ENCODE assay signal across 8 cellular contexts in the genomic region with DNA sequence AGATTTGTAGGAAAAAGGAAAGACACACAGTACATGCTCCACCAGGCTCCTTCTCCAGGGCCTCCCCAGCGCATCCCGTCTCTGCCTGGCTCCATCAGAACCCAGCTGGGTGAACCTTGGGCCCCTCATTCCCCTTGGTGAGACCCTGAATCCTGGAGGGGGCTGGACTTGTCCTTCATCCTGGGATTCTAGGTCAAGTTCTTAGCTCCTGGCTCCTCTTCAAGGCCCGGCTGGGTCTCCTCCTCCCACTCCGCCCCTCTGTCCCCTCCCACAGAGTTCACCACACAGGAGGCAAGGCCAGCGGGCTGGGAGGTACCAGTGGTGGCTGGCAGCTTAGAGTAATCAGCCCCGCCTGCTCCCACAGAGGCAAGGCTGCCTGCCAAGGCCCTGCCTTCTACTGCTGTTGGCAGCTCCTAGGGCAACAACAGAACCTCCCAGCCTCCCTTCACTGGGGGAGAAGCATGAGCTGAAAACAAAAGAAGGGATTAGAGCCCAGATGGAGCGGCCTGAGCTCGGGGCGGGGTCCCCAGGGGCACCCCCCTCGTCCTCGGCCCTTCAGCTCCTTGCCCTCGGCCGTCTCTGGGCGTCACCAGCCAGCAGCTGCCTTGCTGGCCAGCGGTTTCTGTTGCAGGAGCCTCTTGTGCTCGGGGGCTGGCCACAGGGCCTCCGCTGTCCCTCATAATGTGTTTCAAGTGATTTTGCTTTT. TPM values are rescaled to one million over a fixed set of nuclear protein-coding genes. Genes with fewer than 3 reads are reported as not detected.
DNase-seq lines count a peak whose midpoint lies in the region; ATAC-seq and TF ChIP-seq lines count a peak whose summit lies in the region.

No MANE protein-coding gene starts in this region.

- no peaks in the 10 kb centered on the region for H3K36me3 Mint-ChIP-seq in stimulated activated effector memory CD8-positive, alpha-beta T cell treated with anti-CD3 and anti-CD28 coated beads, Interleukin-12 subunit alpha, Interleukin-12 subunit beta, amount 100 ng/mL, for 72 hours

- peaks cover 25% of the 10 kb centered on the region for H3K4me1 Mint-ChIP-seq in stimulated activated effector memory CD8-positive, alpha-beta T cell treated with anti-CD3 and anti-CD28 coated beads, Interleukin-12 subunit alpha, Interleukin-12 subunit beta, amount 100 ng/mL, for 72 hours

- DNase-seq in DMS79 (lab: John Stamatoyannopoulos, UW) (peak; percentile 100), KBM-7 (peak; percentile 72), RWPE1 (ENCODE audit: low spot score) (peak; percentile 78), left colon (peak; percentile 95 to 99)
- no peak for DNase-seq in stimulated activated effector memory CD8-positive, alpha-beta T cell treated with anti-CD3 and anti-CD28 coated beads, Interleukin-12 subunit alpha, Interleukin-12 subunit beta, amount 100 ng/mL, for 72 hours (ENCODE audit: low spot score in 2 of 2)

- CTCF ChIA-PET in RWPE1 (lab: Yijun Ruan, JAX): interaction anchor here (0.6 to 1.1 kb wide), 2 partner anchors 28 to 49 kb away, joined by 3 read pairs; a partner anchor contains a TSS

- no peak overlapping the region for H3K4me3 Mint-ChIP-seq in stimulated activated effector memory CD8-positive, alpha-beta T cell treated with anti-CD3 and anti-CD28 coated beads, Interleukin-12 subunit alpha, Interleukin-12 subunit beta, amount 100 ng/mL, for 72 hours

- no peaks in the 10 kb centered on the region for H3K9me3 Mint-ChIP-seq in stimulated activated effector memory CD8-positive, alpha-beta T cell treated with anti-CD3 and anti-CD28 coated beads, Interleukin-12 subunit alpha, Interleukin-12 subunit beta, amount 100 ng/mL, for 72 hours

- no peak for TF ChIP-seq CTCF in RWPE1 (conservative IDR thresholded peaks at IDR 0.05; ENCODE audit: low read depth)

- intact Hi-C loops in left colon (cut with DNase I, micrococcal nuclease): loop anchor here in 1 of 2 donors (5.0 kb wide), 1 partner anchor 61 kb away; a partner anchor contains a TSS

- peak overlapping the region; percentile 81 for H3K27ac Mint-ChIP-seq in stimulated activated effector memory CD8-positive, alpha-beta T cell treated with anti-CD3 and anti-CD28 coated beads, Interleukin-12 subunit alpha, Interleukin-12 subunit beta, amount 100 ng/mL, for 72 hours

- POLR2A ChIA-PET in RWPE1 (lab: Yijun Ruan, JAX; ENCODE audit: low non-redundant PET): interaction anchor here (0.6 kb wide), 1 partner anchor 62 kb away, joined by 4 read pairs; no protein-coding TSS in a partner anchor

- ATAC-seq in left colon (peak; percentile 84), HG02623 (IDR thresholded peaks at IDR 0.05; ENCODE audit: unreplicated experiment) (no peak), GM18520 (IDR thresholded peaks at IDR 0.05; ENCODE audit: unreplicated experiment) (no peak)
- peak; percentile 76 for ATAC-seq in stimulated activated effector memory CD8-positive, alpha-beta T cell treated with anti-CD3 and anti-CD28 coated beads, Interleukin-12 subunit alpha, Interleukin-12 subunit beta, amount 100 ng/mL, for 72 hours

- H3K27ac ChIP-seq in RWPE1: peak overlapping the region; percentile 97
- H3K27ac ChIP-seq in cingulate gyrus (ENCODE audit: low read depth, low read length): peak overlapping the region; percentile 97

- in situ Hi-C loops in KBM-7 (cut with MboI; ENCODE audit: low pct_unique_long_range_greater_than_20kb, low sequenced_read_pairs): no loop called here

RNA-seq across cellular contexts. Expression of a gene that starts 49.4 kb away (rescaled TPM):
- 100 to 1,000 TPM; 138 to 171 TPM for total RNA-seq in left colon

Comparison
In these comparisons a context has a peak if more than half of its experiments do, and no peak if none do; other contexts are left out.
1. DNase-seq: peak in DMS79 (single experiment), KBM-7 (single experiment), RWPE1 (single experiment) and left colon (2 of 2); none in stimulated activated effector memory CD8-positive, alpha-beta T cell treated with anti-CD3 and anti-CD28 coated beads, Interleukin-12 subunit alpha, Interleukin-12 subunit beta, amount 100 ng/mL, for 72 hours (0 of 2).
2. ATAC-seq: peak in left colon (single experiment) and stimulated activated effector memory CD8-positive, alpha-beta T cell treated with anti-CD3 and anti-CD28 coated beads, Interleukin-12 subunit alpha, Interleukin-12 subunit beta, amount 100 ng/mL, for 72 hours (single experiment); none in HG02623 (single experiment) and GM18520 (single experiment).